Comparison of ENCODE assay signal across 21 cellular contexts in the genomic region with DNA sequence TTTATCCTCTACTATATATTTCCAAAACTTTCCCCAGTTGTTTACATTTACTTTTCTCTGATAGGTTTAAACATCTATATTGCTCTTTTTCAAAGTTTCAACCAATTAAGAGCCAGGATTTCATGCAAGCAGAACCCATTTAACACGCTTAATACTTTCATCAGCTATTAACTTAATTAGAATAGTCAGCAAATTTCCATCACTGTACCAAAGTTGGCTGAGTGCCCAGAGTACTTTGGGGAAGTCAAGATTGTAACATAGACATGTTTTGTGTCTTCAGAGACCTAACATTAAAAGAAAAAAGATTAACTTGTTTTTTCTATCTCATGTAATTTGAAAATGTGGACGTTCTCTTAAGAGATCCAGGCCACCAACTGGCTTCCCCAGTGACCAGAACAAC.
DNase-seq lines count a peak whose midpoint lies in the region; ATAC-seq and TF ChIP-seq lines count a peak whose summit lies in the region.
"Had no signal": no experiment of that assay in that cellular context is flagged by ENCODE, and none has a peak within 500 bp of the region (broad histone marks: within the 10 kb centered on the region; RNA-seq: fewer than 3 reads in every experiment).

No MANE protein-coding gene starts in this region.

- in situ Hi-C loops in KBM-7 (cut with MboI; ENCODE audit: low pct_unique_long_range_greater_than_20kb, low sequenced_read_pairs), result no loop called here
- in situ Hi-C loops in ACHN (cut with HindIII; ENCODE audit: low pct_ligation_motif_present, low pct_unique_long_range_greater_than_20kb, low sequenced_read_pairs), result no loop called here

- ATAC-seq in left lobe of liver, result no peak
- no peak for ATAC-seq in GM19452 (IDR thresholded peaks at IDR 0.05; ENCODE audit: unreplicated experiment)
- ATAC-seq: left lung; naive thymus-derived CD4-positive, alpha-beta T cell; stimulated activated effector memory CD8-positive, alpha-beta T cell treated with anti-CD3 and anti-CD28 coated beads, Interleukin-12 subunit alpha, Interleukin-12 subunit beta, amount 100 ng/mL, for 72 hours; upper lobe of right lung had no signal

- no peak for TF ChIP-seq CTCF in epithelial cell of esophagus (IDR thresholded peaks at IDR 0.05; ENCODE audit: insufficient read depth, low read depth, low read length, missing control alignments)

- peak; percentile 44 for DNase-seq in NCI-H1436 (lab: John Stamatoyannopoulos, UW)
- no peak for DNase-seq in NCI-H1436 treated with DMSO at 0.1 percent for 48 hours (lab: John Stamatoyannopoulos, UW)
- DNase-seq in KBM-7, result peak; percentile 2
- peak; percentile 68 for DNase-seq in NCI-H748 (lab: John Stamatoyannopoulos, UW; ENCODE audit: unreplicated experiment)
- DNase-seq in epithelial cell of esophagus (ENCODE audit: low read depth), result peak; percentile 3
- DNase-seq in left lobe of liver (ENCODE audit: low spot score), result no peak
- DNase-seq in ACHN, result no peak
- DNase-seq: activated B cell treated with CpG ODN at 0.5 μM for 24 hours; activated naive CD4-positive, alpha-beta T cell treated with anti-CD3 and anti-CD28 coated beads, Interleukin-2, amount 10 ng/mL, durations not matched to agents 7 days and 5 days; amygdala; Caco-2; effector memory CD4-positive, alpha-beta T cell; foreskin fibroblast; immature natural killer cell; left lung; naive thymus-derived CD4-positive, alpha-beta T cell; NCI-H1694; occipital lobe; upper lobe of right lung had no signal

- no peak overlapping the region for H3K4me3 ChIP-seq in epithelial cell of esophagus (ENCODE audit: low read length)
- H3K4me3 ChIP-seq: left lung, upper lobe of right lung had no signal

Comparison
In these comparisons a context has a peak if more than half of its experiments do, and no peak if none do; other contexts are left out.
1. DNase-seq: peak in NCI-H1436 (single experiment), KBM-7 (single experiment), NCI-H748 (single experiment) and epithelial cell of esophagus (single experiment); none in NCI-H1436 treated with DMSO at 0.1 percent for 48 hours (single experiment), left lobe of liver (single experiment) and ACHN (single experiment).